Comparison of ENCODE assay signal across 1 cellular context in genomic region chr16:50740747-50741146, GRCh38.
TF ChIP-seq lines count a peak whose summit lies in the region.

No MANE protein-coding gene starts in this region.

TF ChIP-seq in GM12878, 131 proteins besides CTCF, POLR2A, EP300 and RAD21:
- TF ChIP-seq CHD4 (IDR thresholded peaks at IDR 0.05) (no peak), MEF2B (IDR thresholded peaks at IDR 0.05; ENCODE audit: partially characterized antibody, poor library complexity, severe bottlenecking) (peak; percentile 8)
